3 cellular contexts compared by ENCODE assay signal in the genomic region with DNA sequence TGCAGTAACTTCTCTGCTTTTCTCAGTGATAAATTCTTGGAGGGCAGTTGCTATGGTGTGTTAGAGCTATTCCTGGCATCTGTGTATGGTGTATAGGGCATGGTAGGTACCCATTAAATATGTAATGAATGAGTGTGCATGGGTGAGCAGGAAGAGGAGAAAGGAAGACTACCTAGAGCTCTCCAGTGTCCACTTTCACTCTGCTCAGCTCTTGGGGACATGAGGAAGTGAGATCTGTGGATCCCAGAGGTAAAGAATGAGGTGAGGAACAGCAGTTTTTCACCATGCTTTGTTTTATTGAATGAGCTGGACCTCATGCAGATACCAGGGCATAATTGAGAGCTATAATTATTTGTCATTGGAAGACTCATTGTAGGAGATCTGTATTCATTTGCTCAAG.
TF ChIP-seq lines count a peak whose summit lies in the region.

No MANE protein-coding gene starts in this region.

TF ChIP-seq in SK-N-SH treated with all-trans-retinoic acid at 6 μM for 48 hours, 23 proteins besides CTCF, POLR2A, EP300 and RAD21 (continues in another document):
- TF ChIP-seq ARNTL (CRISPR knock-in tag; IDR thresholded peaks at IDR 0.05; ENCODE audit: borderline replicate concordance, low read depth): no peak
- no peak for TF ChIP-seq GLIS3 (CRISPR knock-in tag; IDR thresholded peaks at IDR 0.05)
- TF ChIP-seq, protein P1, sequence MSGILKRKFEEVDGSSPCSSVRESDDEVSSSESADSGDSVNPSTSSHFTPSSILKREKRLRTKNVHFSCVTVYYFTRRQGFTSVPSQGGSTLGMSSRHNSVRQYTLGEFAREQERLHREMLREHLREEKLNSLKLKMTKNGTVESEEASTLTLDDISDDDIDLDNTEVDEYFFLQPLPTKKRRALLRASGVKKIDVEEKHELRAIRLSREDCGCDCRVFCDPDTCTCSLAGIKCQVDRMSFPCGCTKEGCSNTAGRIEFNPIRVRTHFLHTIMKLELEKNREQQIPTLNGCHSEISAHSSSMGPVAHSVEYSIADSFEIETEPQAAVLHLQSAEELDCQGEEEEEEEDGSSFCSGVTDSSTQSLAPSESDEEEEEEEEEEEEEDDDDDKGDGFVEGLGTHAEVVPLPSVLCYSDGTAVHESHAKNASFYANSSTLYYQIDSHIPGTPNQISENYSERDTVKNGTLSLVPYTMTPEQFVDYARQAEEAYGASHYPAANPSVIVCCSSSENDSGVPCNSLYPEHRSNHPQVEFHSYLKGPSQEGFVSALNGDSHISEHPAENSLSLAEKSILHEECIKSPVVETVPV (CRISPR knock-in tag; IDR thresholded peaks at IDR 0.05): no peak
- no peak for TF ChIP-seq RARB (CRISPR knock-in tag; IDR thresholded peaks at IDR 0.05)
- no peak for TF ChIP-seq TCF4 (CRISPR knock-in tag; IDR thresholded peaks at IDR 0.05; ENCODE audit: borderline replicate concordance)
- TF ChIP-seq ZFP3 (CRISPR knock-in tag; IDR thresholded peaks at IDR 0.05): no peak
- TF ChIP-seq TOX (CRISPR knock-in tag; IDR thresholded peaks at IDR 0.05; ENCODE audit: borderline replicate concordance): no peak
- TF ChIP-seq, protein P2, sequence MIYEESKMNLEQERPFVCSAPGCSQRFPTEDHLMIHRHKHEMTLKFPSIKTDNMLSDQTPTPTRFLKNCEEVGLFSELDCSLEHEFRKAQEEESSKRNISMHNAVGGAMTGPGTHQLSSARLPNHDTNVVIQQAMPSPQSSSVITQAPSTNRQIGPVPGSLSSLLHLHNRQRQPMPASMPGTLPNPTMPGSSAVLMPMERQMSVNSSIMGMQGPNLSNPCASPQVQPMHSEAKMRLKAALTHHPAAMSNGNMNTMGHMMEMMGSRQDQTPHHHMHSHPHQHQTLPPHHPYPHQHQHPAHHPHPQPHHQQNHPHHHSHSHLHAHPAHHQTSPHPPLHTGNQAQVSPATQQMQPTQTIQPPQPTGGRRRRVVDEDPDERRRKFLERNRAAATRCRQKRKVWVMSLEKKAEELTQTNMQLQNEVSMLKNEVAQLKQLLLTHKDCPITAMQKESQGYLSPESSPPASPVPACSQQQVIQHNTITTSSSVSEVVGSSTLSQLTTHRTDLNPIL (CRISPR knock-in tag; IDR thresholded peaks at IDR 0.05; ENCODE audit: low read depth): no peak
- TF ChIP-seq, protein P3, sequence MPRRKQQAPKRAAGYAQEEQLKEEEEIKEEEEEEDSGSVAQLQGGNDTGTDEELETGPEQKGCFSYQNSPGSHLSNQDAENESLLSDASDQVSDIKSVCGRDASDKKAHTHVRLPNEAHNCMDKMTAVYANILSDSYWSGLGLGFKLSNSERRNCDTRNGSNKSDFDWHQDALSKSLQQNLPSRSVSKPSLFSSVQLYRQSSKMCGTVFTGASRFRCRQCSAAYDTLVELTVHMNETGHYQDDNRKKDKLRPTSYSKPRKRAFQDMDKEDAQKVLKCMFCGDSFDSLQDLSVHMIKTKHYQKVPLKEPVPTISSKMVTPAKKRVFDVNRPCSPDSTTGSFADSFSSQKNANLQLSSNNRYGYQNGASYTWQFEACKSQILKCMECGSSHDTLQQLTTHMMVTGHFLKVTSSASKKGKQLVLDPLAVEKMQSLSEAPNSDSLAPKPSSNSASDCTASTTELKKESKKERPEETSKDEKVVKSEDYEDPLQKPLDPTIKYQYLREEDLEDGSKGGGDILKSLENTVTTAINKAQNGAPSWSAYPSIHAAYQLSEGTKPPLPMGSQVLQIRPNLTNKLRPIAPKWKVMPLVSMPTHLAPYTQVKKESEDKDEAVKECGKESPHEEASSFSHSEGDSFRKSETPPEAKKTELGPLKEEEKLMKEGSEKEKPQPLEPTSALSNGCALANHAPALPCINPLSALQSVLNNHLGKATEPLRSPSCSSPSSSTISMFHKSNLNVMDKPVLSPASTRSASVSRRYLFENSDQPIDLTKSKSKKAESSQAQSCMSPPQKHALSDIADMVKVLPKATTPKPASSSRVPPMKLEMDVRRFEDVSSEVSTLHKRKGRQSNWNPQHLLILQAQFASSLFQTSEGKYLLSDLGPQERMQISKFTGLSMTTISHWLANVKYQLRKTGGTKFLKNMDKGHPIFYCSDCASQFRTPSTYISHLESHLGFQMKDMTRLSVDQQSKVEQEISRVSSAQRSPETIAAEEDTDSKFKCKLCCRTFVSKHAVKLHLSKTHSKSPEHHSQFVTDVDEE (CRISPR knock-in tag; IDR thresholded peaks at IDR 0.05): no peak
- TF ChIP-seq ZC3H10 (CRISPR knock-in tag; IDR thresholded peaks at IDR 0.05): no peak
- TF ChIP-seq ZFP30 (CRISPR knock-in tag; IDR thresholded peaks at IDR 0.05): no peak
- no peak for TF ChIP-seq ZNF565 (CRISPR knock-in tag; conservative IDR thresholded peaks at IDR 0.05; ENCODE audit: low read depth)
- TF ChIP-seq OSR1 (CRISPR knock-in tag; IDR thresholded peaks at IDR 0.05): no peak

TF ChIP-seq in SK-N-SH, 30 proteins besides CTCF, POLR2A, EP300 and RAD21:
- TF ChIP-seq RCOR1 (IDR thresholded peaks at IDR 0.05; ENCODE audit: low read length): no peak
- TF ChIP-seq, protein P4, sequence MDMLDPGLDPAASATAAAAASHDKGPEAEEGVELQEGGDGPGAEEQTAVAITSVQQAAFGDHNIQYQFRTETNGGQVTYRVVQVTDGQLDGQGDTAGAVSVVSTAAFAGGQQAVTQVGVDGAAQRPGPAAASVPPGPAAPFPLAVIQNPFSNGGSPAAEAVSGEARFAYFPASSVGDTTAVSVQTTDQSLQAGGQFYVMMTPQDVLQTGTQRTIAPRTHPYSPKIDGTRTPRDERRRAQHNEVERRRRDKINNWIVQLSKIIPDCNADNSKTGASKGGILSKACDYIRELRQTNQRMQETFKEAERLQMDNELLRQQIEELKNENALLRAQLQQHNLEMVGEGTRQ (IDR thresholded peaks at IDR 0.05; ENCODE audit: borderline replicate concordance, low read depth, low read length): no peak
- no peak for TF ChIP-seq FOXJ3 (CRISPR knock-in tag; IDR thresholded peaks at IDR 0.05)
- TF ChIP-seq, protein P5, sequence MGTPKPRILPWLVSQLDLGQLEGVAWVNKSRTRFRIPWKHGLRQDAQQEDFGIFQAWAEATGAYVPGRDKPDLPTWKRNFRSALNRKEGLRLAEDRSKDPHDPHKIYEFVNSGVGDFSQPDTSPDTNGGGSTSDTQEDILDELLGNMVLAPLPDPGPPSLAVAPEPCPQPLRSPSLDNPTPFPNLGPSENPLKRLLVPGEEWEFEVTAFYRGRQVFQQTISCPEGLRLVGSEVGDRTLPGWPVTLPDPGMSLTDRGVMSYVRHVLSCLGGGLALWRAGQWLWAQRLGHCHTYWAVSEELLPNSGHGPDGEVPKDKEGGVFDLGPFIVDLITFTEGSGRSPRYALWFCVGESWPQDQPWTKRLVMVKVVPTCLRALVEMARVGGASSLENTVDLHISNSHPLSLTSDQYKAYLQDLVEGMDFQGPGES (IDR thresholded peaks at IDR 0.05; ENCODE audit: low read depth, low read length): no peak
- no peak for TF ChIP-seq SIN3A (IDR thresholded peaks at IDR 0.05; ENCODE audit: borderline replicate concordance, low read depth, low read length)
- no peak for TF ChIP-seq GABPA (IDR thresholded peaks at IDR 0.05; ENCODE audit: low read depth)
- no peak for TF ChIP-seq RXRA (IDR thresholded peaks at IDR 0.05; ENCODE audit: borderline replicate concordance, low read depth)
- no peak for TF ChIP-seq TEAD4 (IDR thresholded peaks at IDR 0.05; ENCODE audit: borderline replicate concordance, insufficient read depth)

TF ChIP-seq in IMR-90, 13 proteins besides CTCF, POLR2A, EP300 and RAD21:
- no peak for TF ChIP-seq NFE2L2 (IDR thresholded peaks at IDR 0.05; ENCODE audit: low read depth, low read length)
- no peak for TF ChIP-seq CEBPB (IDR thresholded peaks at IDR 0.05; ENCODE audit: low read depth, low read length)
- TF ChIP-seq MAFK (IDR thresholded peaks at IDR 0.05; ENCODE audit: low read depth, low read length): no peak
- no peak for TF ChIP-seq BHLHE40 (IDR thresholded peaks at IDR 0.05; ENCODE audit: low read depth, low read length)
- TF ChIP-seq CHD1 (IDR thresholded peaks at IDR 0.05; ENCODE audit: low read depth, low read length): no peak
